10 cellular contexts compared by ENCODE assay signal in the genomic region with DNA sequence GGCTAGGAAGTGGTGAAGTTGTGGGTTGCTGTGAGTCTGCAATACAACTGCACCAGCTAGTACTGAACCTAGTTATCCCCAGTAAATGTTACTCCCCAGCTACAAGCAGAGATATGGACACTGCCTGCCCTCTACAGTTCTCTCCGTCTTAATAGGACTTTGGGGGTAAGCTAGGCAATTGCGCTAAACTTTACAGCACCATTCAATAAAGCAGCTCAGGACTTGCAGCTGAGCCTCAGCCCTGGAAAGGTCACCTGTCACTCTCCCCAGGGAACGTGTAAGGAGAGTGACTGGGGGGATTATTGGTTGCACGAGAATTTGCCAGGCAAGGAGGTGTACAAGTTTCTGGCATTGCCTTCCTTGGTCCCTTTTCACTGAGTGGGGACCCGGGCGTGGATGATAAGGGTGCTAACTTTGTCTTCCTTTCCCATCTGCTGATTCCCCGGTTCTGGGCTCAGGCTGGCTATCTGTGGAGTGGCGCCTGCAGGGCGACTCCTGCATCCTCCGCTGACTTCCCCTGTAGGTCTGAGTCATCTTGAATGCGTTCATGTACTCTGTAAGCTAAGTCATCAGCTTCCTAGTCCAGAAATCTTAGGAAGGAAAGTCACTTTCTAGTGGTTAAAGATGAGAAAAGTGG.
DNase-seq lines count a peak whose midpoint lies in the region; ATAC-seq, FAIRE-seq and TF ChIP-seq lines count a peak whose summit lies in the region.
"Had no signal": no experiment of that assay in that cellular context is flagged by ENCODE, and none has a peak within 500 bp of the region (broad histone marks: within the 10 kb centered on the region; RNA-seq: fewer than 3 reads in every experiment).

No MANE protein-coding gene starts in this region.

- H3K4me3 ChIP-seq in A549 (no peak overlapping the region), HEK293 (ENCODE audit: low read depth, low read length) (no peak overlapping the region), prostate gland (no peak overlapping the region), testis (no peak overlapping the region)
- H3K4me3 ChIP-seq: ascending aorta had no signal

- H3K27ac ChIP-seq in A549 (no peak overlapping the region), HEK293 (ENCODE audit: extremely low read depth, low read depth, low read length) (no peak overlapping the region), prostate gland (no peak overlapping the region), testis (no peak overlapping the region)
- H3K27ac ChIP-seq: ascending aorta had no signal

- TF ChIP-seq POLR2A in A549 (IDR thresholded peaks at IDR 0.05; ENCODE audit: low read length) = no peak
- TF ChIP-seq POLR2A in prostate gland (IDR thresholded peaks at IDR 0.05) = no peak
- no peak for TF ChIP-seq POLR2A in testis (IDR thresholded peaks at IDR 0.05)

- peak; percentile 78 to 81 for ATAC-seq in A549

- H3K27me3 ChIP-seq in prostate gland (replicated peaks; ENCODE audit: insufficient read depth) (no peaks in the 10 kb centered on the region), testis (no peaks in the 10 kb centered on the region)
- H3K27me3 ChIP-seq: ascending aorta had no signal

- intact Hi-C loops in prostate gland (cut with DNase I) = no loop called here
- intact Hi-C loops in testis (cut with DNase I; ENCODE audit: low total_unique reads) = no loop called here

- DNase-seq in A549 (ENCODE audit: low read depth in 1 of 2, low spot score in 1 of 2) (peak; percentile 46 to 61), SKM-1 treated with dmso at 0.1 percent for 144 hours (lab: John Stamatoyannopoulos, UW; ENCODE audit: unreplicated experiment) (peak; percentile 56), foreskin melanocyte (peak; percentile 24), NCI-H510A (lab: John Stamatoyannopoulos, UW) (no peak), prostate gland (ENCODE audit: low spot score) (no peak), testis (no peak)
- DNase-seq in effector CD8-positive, alpha-beta T cell (lab: John Stamatoyannopoulos, UW) = no peak
- DNase-seq: NCI-H2029 treated with DMSO at 0.1 percent for 48 hours had no signal

- no peak for TF ChIP-seq EP300 in A549 (IDR thresholded peaks at IDR 0.05)

- H3K4me2 ChIP-seq in A549 = peak overlapping the region; percentile 49

- H3K9me3 ChIP-seq in A549 (no peaks in the 10 kb centered on the region), HEK293 (ENCODE audit: control insufficient read depth, insufficient read depth, low read depth, low read length) (no peaks in the 10 kb centered on the region), prostate gland (no peaks in the 10 kb centered on the region), testis (no peaks in the 10 kb centered on the region)
- H3K9me3 ChIP-seq: ascending aorta had no signal

- CTCF ChIA-PET in A549 (lab: Yijun Ruan, JAX) (interaction anchor here (1.3 to 9.5 kb wide), 8 partner anchors 9 to 284 kb away, joined by 3 to 115 read pairs (median 6); no protein-coding TSS in a partner anchor), HEK293 (lab: Yijun Ruan, JAX) (interaction anchor here (0.6 to 2.7 kb wide), 12 partner anchors 9 to 285 kb away, joined by 3 to 27 read pairs (median 3); no protein-coding TSS in a partner anchor)

- TF ChIP-seq RAD21 in A549 (conservative IDR thresholded peaks at IDR 0.05 in 1 of 2, IDR thresholded peaks at IDR 0.05 in 1 of 2) = no peak

- POLR2A ChIA-PET in A549 (lab: Yijun Ruan, JAX) (interaction anchor here (0.6 kb wide), 1 partner anchor 227 kb away, joined by 3 read pairs; no protein-coding TSS in a partner anchor), HEK293 (lab: Yijun Ruan, JAX) (no interaction called here)

- 24% methylated on average over 11 of the region's 11 CpGs for WGBS in A549 (ENCODE audit: missing lambda C conversion rate)
- 49% methylated on average over 11 of the region's 11 CpGs for WGBS in prostate gland
- 68 to 72% methylated on average over 11 of the region's 11 CpGs for WGBS in testis, 2 donors

- H3K4me1 ChIP-seq in A549 (peaks cover 12% of the 10 kb centered on the region), HEK293 (ENCODE audit: control insufficient read depth, insufficient read depth, low read length) (no peaks in the 10 kb centered on the region), prostate gland (replicated peaks) (no peaks in the 10 kb centered on the region), testis (no peaks in the 10 kb centered on the region)
- H3K4me1 ChIP-seq: ascending aorta had no signal

- FAIRE-seq in A549 (lab: Jason Lieb, UNC) = no peak

- TF ChIP-seq CTCF in A549 (IDR thresholded peaks at IDR 0.05) (no peak), HEK293 (tag by site-specific recombination; IDR thresholded peaks at IDR 0.05) (no peak), prostate gland (IDR thresholded peaks at IDR 0.05) (no peak), testis (IDR thresholded peaks at IDR 0.05) (no peak)

- H3K36me3 ChIP-seq in HEK293 (ENCODE audit: control insufficient read depth in 2 of 2, insufficient read depth in 1 of 2, low read length in 2 of 2) (no peaks in the 10 kb centered on the region), prostate gland (no peaks in the 10 kb centered on the region), testis (ENCODE audit: low read depth, missing control alignments) (no peaks in the 10 kb centered on the region)

TF ChIP-seq in A549, 52 proteins besides CTCF, POLR2A, EP300 and RAD21:
- TF ChIP-seq CEBPB (IDR thresholded peaks at IDR 0.05) (no peak), FOSL2 (IDR thresholded peaks at IDR 0.05) (no peak), FOSL2 (CRISPR knock-in tag; IDR thresholded peaks at IDR 0.05) (peak; percentile 30; the same call in 1 of the 2 replicates), ZSCAN20 (CRISPR knock-in tag; IDR thresholded peaks at IDR 0.05) (no peak), POLR2AphosphoS2 (conservative IDR thresholded peaks at IDR 0.05; ENCODE audit: low read length) (no peak)

TF ChIP-seq in HEK293, 187 proteins besides CTCF, POLR2A, EP300 and RAD21:
- TF ChIP-seq ZNF155 (tag by site-specific recombination; IDR thresholded peaks at IDR 0.05) = no peak
- TF ChIP-seq ZNF292 (tag by site-specific recombination; IDR thresholded peaks at IDR 0.05; ENCODE audit: borderline replicate concordance, low read depth) = no peak
- no peak for TF ChIP-seq ZBTB21 (tag by site-specific recombination; IDR thresholded peaks at IDR 0.05)
- TF ChIP-seq, protein P1, sequence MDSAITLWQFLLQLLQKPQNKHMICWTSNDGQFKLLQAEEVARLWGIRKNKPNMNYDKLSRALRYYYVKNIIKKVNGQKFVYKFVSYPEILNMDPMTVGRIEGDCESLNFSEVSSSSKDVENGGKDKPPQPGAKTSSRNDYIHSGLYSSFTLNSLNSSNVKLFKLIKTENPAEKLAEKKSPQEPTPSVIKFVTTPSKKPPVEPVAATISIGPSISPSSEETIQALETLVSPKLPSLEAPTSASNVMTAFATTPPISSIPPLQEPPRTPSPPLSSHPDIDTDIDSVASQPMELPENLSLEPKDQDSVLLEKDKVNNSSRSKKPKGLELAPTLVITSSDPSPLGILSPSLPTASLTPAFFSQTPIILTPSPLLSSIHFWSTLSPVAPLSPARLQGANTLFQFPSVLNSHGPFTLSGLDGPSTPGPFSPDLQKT (IDR thresholded peaks at IDR 0.05; ENCODE audit: borderline replicate concordance, low read depth, low read length) = no peak
- no peak for TF ChIP-seq ZNF549 (tag by site-specific recombination; IDR thresholded peaks at IDR 0.05)
- no peak for TF ChIP-seq GLI4 (tag by site-specific recombination; IDR thresholded peaks at IDR 0.05)
- no peak for TF ChIP-seq ZNF16 (tag by site-specific recombination; IDR thresholded peaks at IDR 0.05; ENCODE audit: low read depth)
- no peak for TF ChIP-seq WT1 (tag by site-specific recombination; IDR thresholded peaks at IDR 0.05)
- TF ChIP-seq ZBTB20 (tag by site-specific recombination; IDR thresholded peaks at IDR 0.05) = peak; percentile 53
- peak; percentile 87 for TF ChIP-seq ZNF701 (tag by site-specific recombination; IDR thresholded peaks at IDR 0.05)
- TF ChIP-seq, protein P2, sequence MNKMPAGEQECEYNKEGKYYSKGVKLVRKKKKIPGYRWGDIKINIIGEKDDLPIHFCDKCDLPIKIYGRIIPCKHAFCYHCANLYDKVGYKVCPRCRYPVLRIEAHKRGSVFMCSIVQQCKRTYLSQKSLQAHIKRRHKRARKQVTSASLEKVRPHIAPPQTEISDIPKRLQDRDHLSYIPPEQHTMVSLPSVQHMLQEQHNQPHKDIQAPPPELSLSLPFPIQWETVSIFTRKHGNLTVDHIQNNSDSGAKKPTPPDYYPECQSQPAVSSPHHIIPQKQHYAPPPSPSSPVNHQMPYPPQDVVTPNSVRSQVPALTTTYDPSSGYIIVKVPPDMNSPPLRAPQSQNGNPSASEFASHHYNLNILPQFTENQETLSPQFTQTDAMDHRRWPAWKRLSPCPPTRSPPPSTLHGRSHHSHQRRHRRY (tag by site-specific recombination; IDR thresholded peaks at IDR 0.05) = no peak
- TF ChIP-seq ZBTB17 (tag by site-specific recombination; IDR thresholded peaks at IDR 0.05) = 0 out of 2 replicates have a peak, but pooled peaks have one; percentile 32
- TF ChIP-seq PRDM1 (tag by site-specific recombination; IDR thresholded peaks at IDR 0.05) = peak; percentile 66; the same call in 1 of the 2 replicates
- TF ChIP-seq ZNF555 (tag by site-specific recombination; conservative IDR thresholded peaks at IDR 0.05) = no peak
- TF ChIP-seq ZNF571 (tag by site-specific recombination; IDR thresholded peaks at IDR 0.05) = no peak
- 0 out of 2 replicates have a peak, but pooled peaks have one; percentile 33 for TF ChIP-seq TRIM28 (IDR thresholded peaks at IDR 0.05; ENCODE audit: borderline replicate concordance, low read length)
- TF ChIP-seq HOXA7 (CRISPR knock-in tag; IDR thresholded peaks at IDR 0.05; ENCODE audit: borderline replicate concordance) = no peak

Comparison
In these comparisons a context has a peak if more than half of its experiments do, and no peak if none do; other contexts are left out.
1. DNase-seq: peak in A549 (2 of 2), SKM-1 treated with dmso at 0.1 percent for 144 hours (single experiment) and foreskin melanocyte (single experiment); none in NCI-H510A (single experiment), prostate gland (single experiment), testis (single experiment) and effector CD8-positive, alpha-beta T cell (single experiment).